ENCODE assay signal across 16 cellular contexts in genomic region chr2:119818792-119819191, GRCh38. TPM values are rescaled to one million over a fixed set of nuclear protein-coding genes. Genes with fewer than 3 reads are reported as not detected.
DNase-seq lines count a peak whose midpoint lies in the region; ATAC-seq, FAIRE-seq and TF ChIP-seq lines count a peak whose summit lies in the region.
"Had no signal": no experiment of that assay in that cellular context is flagged by ENCODE, and none has a peak within 500 bp of the region (broad histone marks: within the 10 kb centered on the region; RNA-seq: fewer than 3 reads in every experiment).

No MANE protein-coding gene starts in this region.

- peaks cover 58% of the 10 kb centered on the region for H3K36me3 Mint-ChIP-seq in CD4-positive, alpha-beta T cell (ENCODE audit: low read depth)
- H3K36me3 Mint-ChIP-seq in CD8-positive, alpha-beta T cell: peaks cover 50% of the 10 kb centered on the region
- peaks cover 11 to 45% (median 39%) of the 10 kb centered on the region in 5 donors for H3K36me3 Mint-ChIP-seq in naive thymus-derived CD4-positive, alpha-beta T cell
- peaks cover 33% of the 10 kb centered on the region for H3K36me3 Mint-ChIP-seq in activated T-helper 17 cell treated with anti-CD3 and anti-CD28 coated beads, Interleukin-2, amount 50 U/mL, for 72 hours (ENCODE audit: low read depth)

- CTCF ChIA-PET in CD4-positive, alpha-beta T cell (lab: Charles Lee): interaction anchor here (0.6 to 1.5 kb wide), 4 partner anchors 16 to 65 kb away, joined by 3 to 4 read pairs (median 3); no protein-coding TSS in a partner anchor
- CTCF ChIA-PET in CD8-positive, alpha-beta T cell (lab: Charles Lee): interaction anchor here (0.6 to 3.7 kb wide), 5 partner anchors 26 to 116 kb away, joined by 3 to 27 read pairs (median 3); no protein-coding TSS in a partner anchor
- CTCF ChIA-PET in naive thymus-derived CD4-positive, alpha-beta T cell (lab: Charles Lee): interaction anchor here (0.5 to 9.0 kb wide), 8 partner anchors 16 to 356 kb away, joined by 3 to 88 read pairs (median 3); no protein-coding TSS in a partner anchor

- H3K4me3 ChIP-seq in CD8-positive, alpha-beta T cell (ENCODE audit: low read depth, low read length): no peak overlapping the region
- H3K4me3 ChIP-seq in naive thymus-derived CD4-positive, alpha-beta T cell (ENCODE audit: low read length): no peak overlapping the region
- H3K4me3 ChIP-seq in heart right ventricle: no peak overlapping the region
- H3K4me3 ChIP-seq: A549, GM12878, HAP-1 had no signal

- POLR2A ChIA-PET in CD4-positive, alpha-beta T cell (lab: Charles Lee): interaction anchor here (1.3 to 1.5 kb wide), 2 partner anchors 46 to 140 kb away, joined by 3 to 4 read pairs; partner anchors contain the start of gene TMEM177
- POLR2A ChIA-PET in CD8-positive, alpha-beta T cell (lab: Charles Lee): interaction anchor here (1.2 kb wide), 1 partner anchor 9 kb away, joined by 4 read pairs; no protein-coding TSS in a partner anchor
- POLR2A ChIA-PET in naive thymus-derived CD4-positive, alpha-beta T cell (lab: Charles Lee): interaction anchor here (1.8 kb wide), 1 partner anchor 59 kb away, joined by 16 read pairs; the partner anchor contains the start of gene PTPN4

- H3K4me1 Mint-ChIP-seq in CD4-positive, alpha-beta T cell (ENCODE audit: low read depth): peaks cover 56% of the 10 kb centered on the region
- H3K4me1 Mint-ChIP-seq in CD8-positive, alpha-beta T cell (ENCODE audit: low read depth): peaks cover 53% of the 10 kb centered on the region
- peaks cover 14 to 76% (median 57%) of the 10 kb centered on the region in 7 donors for H3K4me1 Mint-ChIP-seq in naive thymus-derived CD4-positive, alpha-beta T cell
- H3K4me1 Mint-ChIP-seq in activated T-helper 17 cell treated with anti-CD3 and anti-CD28 coated beads, Interleukin-2, amount 50 U/mL, for 72 hours: peaks cover 22% of the 10 kb centered on the region

- no peaks in the 10 kb centered on the region for H3K27me3 ChIP-seq in CD4-positive, alpha-beta T cell (ENCODE audit: control insufficient read depth, insufficient read depth, low read length)
- H3K27me3 ChIP-seq in CD8-positive, alpha-beta T cell (ENCODE audit: insufficient read depth, low read length): no peaks in the 10 kb centered on the region
- H3K27me3 ChIP-seq in naive thymus-derived CD4-positive, alpha-beta T cell (ENCODE audit: control insufficient read depth in 2 of 2, insufficient read depth in 2 of 2, low read length in 2 of 2): no peaks in the 10 kb centered on the region
- H3K27me3 ChIP-seq in heart right ventricle: no peaks in the 10 kb centered on the region
- H3K27me3 ChIP-seq: BE2C had no signal

- no peak for FAIRE-seq in GM12891 (lab: Jason Lieb, UNC)
- FAIRE-seq: A549, GM12878, H1, HTR-8/SVneo had no signal

- intact Hi-C loops in CD4-positive, alpha-beta T cell (cut with DNase I, micrococcal nuclease): no loop called here
- intact Hi-C loops in CD8-positive, alpha-beta T cell (cut with DNase I, micrococcal nuclease): no loop called here
- intact Hi-C loops in naive thymus-derived CD4-positive, alpha-beta T cell (cut with micrococcal nuclease): loop anchor here in 1 of 2 donors (10.0 kb wide), 1 partner anchor 1794 kb away; no protein-coding TSS in a partner anchor
- intact Hi-C loops in heart right ventricle (cut with DNase I): loop anchor here in 2 of 10 donors (5.0 kb wide), 2 partner anchors 56 to 116 kb away; no protein-coding TSS in a partner anchor

- H3K27me3 Mint-ChIP-seq in CD4-positive, alpha-beta T cell: no peaks in the 10 kb centered on the region
- H3K27me3 Mint-ChIP-seq in CD8-positive, alpha-beta T cell (ENCODE audit: low read depth): no peaks in the 10 kb centered on the region
- H3K27me3 Mint-ChIP-seq in naive thymus-derived CD4-positive, alpha-beta T cell: no peaks in the 10 kb centered on the region
- H3K27me3 Mint-ChIP-seq in activated T-helper 17 cell treated with anti-CD3 and anti-CD28 coated beads, Interleukin-2, amount 50 U/mL, for 72 hours: no peaks in the 10 kb centered on the region

- H3K9me3 Mint-ChIP-seq in CD4-positive, alpha-beta T cell: peaks cover 3% of the 10 kb centered on the region
- H3K9me3 Mint-ChIP-seq in CD8-positive, alpha-beta T cell: peaks cover 7% of the 10 kb centered on the region
- peaks cover 0 to 23% (median 10%) of the 10 kb centered on the region in 11 donors for H3K9me3 Mint-ChIP-seq in naive thymus-derived CD4-positive, alpha-beta T cell
- H3K9me3 Mint-ChIP-seq in activated T-helper 17 cell treated with anti-CD3 and anti-CD28 coated beads, Interleukin-2, amount 50 U/mL, for 72 hours: peaks cover 8% of the 10 kb centered on the region

- H3K36me3 ChIP-seq in CD8-positive, alpha-beta T cell (ENCODE audit: insufficient read depth, low read length): no peaks in the 10 kb centered on the region
- H3K36me3 ChIP-seq in naive thymus-derived CD4-positive, alpha-beta T cell (ENCODE audit: control insufficient read depth in 2 of 3, insufficient read depth in 3 of 3, low read length in 3 of 3): peaks cover 0 to 4% (median 0%) of the 10 kb centered on the region in 3 experiments
- peaks cover 0 to under 1% (median 0%) of the 10 kb centered on the region in 9 donors for H3K36me3 ChIP-seq in heart right ventricle
- H3K36me3 ChIP-seq: BE2C, HAP-1 had no signal

- H3K27ac ChIP-seq in CD4-positive, alpha-beta T cell (ENCODE audit: low read depth, low read length): no peak overlapping the region
- no peak overlapping the region for H3K27ac ChIP-seq in CD8-positive, alpha-beta T cell (ENCODE audit: low read depth, low read length)
- no peak overlapping the region for H3K27ac ChIP-seq in naive thymus-derived CD4-positive, alpha-beta T cell (ENCODE audit: low read depth, low read length)
- no peak overlapping the region for H3K27ac ChIP-seq in heart right ventricle
- H3K27ac ChIP-seq: A549, C4-2B had no signal

- H3K27ac Mint-ChIP-seq in CD4-positive, alpha-beta T cell: peak overlapping the region; percentile 56
- H3K27ac Mint-ChIP-seq in CD8-positive, alpha-beta T cell: peak overlapping the region; percentile 64
- H3K27ac Mint-ChIP-seq in naive thymus-derived CD4-positive, alpha-beta T cell: peak overlapping the region in 7 of 9 donors; percentile 2 to 81 (median 48)
- no peak overlapping the region for H3K27ac Mint-ChIP-seq in activated T-helper 17 cell treated with anti-CD3 and anti-CD28 coated beads, Interleukin-2, amount 50 U/mL, for 72 hours

- 97 to 98% methylated on average over 2 of the region's 2 CpGs for WGBS in heart right ventricle, 2 donors

- no peak for ATAC-seq in CD4-positive, alpha-beta T cell (ENCODE audit: poor library complexity)
- no peak for ATAC-seq in CD8-positive, alpha-beta T cell
- ATAC-seq in left lobe of liver: peak; percentile 83
- ATAC-seq in naive thymus-derived CD4-positive, alpha-beta T cell: no peak
- no peak for ATAC-seq in HG03565 (IDR thresholded peaks at IDR 0.05; ENCODE audit: unreplicated experiment)
- ATAC-seq in activated T-helper 17 cell treated with anti-CD3 and anti-CD28 coated beads, Interleukin-2, amount 50 U/mL, for 72 hours (replicated peaks): no peak
- ATAC-seq in heart right ventricle: no peak
- ATAC-seq: A549, GM12878 had no signal

- TF ChIP-seq CTCF in CD4-positive, alpha-beta T cell (IDR thresholded peaks at IDR 0.05): no peak
- TF ChIP-seq CTCF in CD8-positive, alpha-beta T cell (IDR thresholded peaks at IDR 0.05): no peak
- TF ChIP-seq CTCF in heart right ventricle (IDR thresholded peaks at IDR 0.05): no peak

- peaks cover 13% of the 10 kb centered on the region for H3K4me1 ChIP-seq in CD8-positive, alpha-beta T cell (ENCODE audit: insufficient read depth, low read length)
- H3K4me1 ChIP-seq in naive thymus-derived CD4-positive, alpha-beta T cell (ENCODE audit: control insufficient read depth in 2 of 2, insufficient read depth in 2 of 2, low read length in 2 of 2): peaks cover 0 to 5% of the 10 kb centered on the region in 2 donors
- peaks cover 0 to 29% (median 11%) of the 10 kb centered on the region in 9 donors for H3K4me1 ChIP-seq in heart right ventricle
- H3K4me1 ChIP-seq: BE2C had no signal

- no peak overlapping the region for H3K4me3 Mint-ChIP-seq in CD4-positive, alpha-beta T cell
- H3K4me3 Mint-ChIP-seq in CD8-positive, alpha-beta T cell: no peak overlapping the region
- no peak overlapping the region for H3K4me3 Mint-ChIP-seq in naive thymus-derived CD4-positive, alpha-beta T cell
- H3K4me3 Mint-ChIP-seq in activated T-helper 17 cell treated with anti-CD3 and anti-CD28 coated beads, Interleukin-2, amount 50 U/mL, for 72 hours: no peak overlapping the region

- no peak for DNase-seq in CD4-positive, alpha-beta T cell
- no peak for DNase-seq in CD8-positive, alpha-beta T cell
- DNase-seq in left lobe of liver (ENCODE audit: low spot score) (no peak), GM12891 (ENCODE audit: insufficient read length, low spot score) (no peak), heart right ventricle (no peak)
- no peak for DNase-seq in naive thymus-derived CD4-positive, alpha-beta T cell
- DNase-seq: BE2C, DMS79 had no signal

- no peaks in the 10 kb centered on the region for H3K9me3 ChIP-seq in CD4-positive, alpha-beta T cell (ENCODE audit: control insufficient read depth, low read length)
- no peaks in the 10 kb centered on the region for H3K9me3 ChIP-seq in CD8-positive, alpha-beta T cell (ENCODE audit: low read length)
- no peaks in the 10 kb centered on the region for H3K9me3 ChIP-seq in naive thymus-derived CD4-positive, alpha-beta T cell (ENCODE audit: control insufficient read depth in 2 of 3, low read length in 3 of 3)
- H3K9me3 ChIP-seq in heart right ventricle: peaks cover 0 to 11% (median 0%) of the 10 kb centered on the region in 11 donors
- H3K9me3 ChIP-seq: BE2C, HAP-1 had no signal

- no peak for TF ChIP-seq POLR2A in GM12891 (IDR thresholded peaks at IDR 0.05; ENCODE audit: low read depth, low read length)

TF ChIP-seq in GM12891, 5 proteins besides CTCF, POLR2A, EP300 and RAD21:
- TF ChIP-seq SPI1 (IDR thresholded peaks at IDR 0.05; ENCODE audit: low read depth, low read length): no peak
- TF ChIP-seq POU2F2 (IDR thresholded peaks at IDR 0.05; ENCODE audit: low read depth, low read length): no peak
- no peak for TF ChIP-seq TAF1 (IDR thresholded peaks at IDR 0.05; ENCODE audit: low read depth, low read length)
- TF ChIP-seq POLR2AphosphoS5 (IDR thresholded peaks at IDR 0.05; ENCODE audit: low read depth, low read length): no peak
- TF ChIP-seq PAX5 (IDR thresholded peaks at IDR 0.05; ENCODE audit: insufficient read depth, low read length, severe bottlenecking): no peak

RNA-seq across cellular contexts. Expression of gene PTPN4, which starts 59.1 kb away (rescaled TPM):
- 100 to 1,000 TPM in 1 of 2 experiments, 10 to 100 TPM in 1; 96.9 to 102 TPM for total RNA-seq in CD4-positive, alpha-beta T cell
- total RNA-seq in CD8-positive, alpha-beta T cell: 100 to 1,000 TPM; 104 to 105 TPM
- total RNA-seq in left lobe of liver (22.4 TPM), heart right ventricle (10 to 100 TPM; 25.9 to 56.1 (median 49.8) TPM)
- total RNA-seq in naive thymus-derived CD4-positive, alpha-beta T cell: 100 to 1,000 TPM in 3 of 5 experiments, 10 to 100 TPM in 2; 59.9 to 122 (median 104) TPM
- 10 to 100 TPM; 48.9 to 50.1 TPM for polyA plus RNA-seq in naive thymus-derived CD4-positive, alpha-beta T cell
- total RNA-seq in activated T-helper 17 cell treated with anti-CD3 and anti-CD28 coated beads, Interleukin-2, amount 50 U/mL, for 72 hours: 10 to 100 TPM; 34.9 to 49.4 TPM
- polyA plus RNA-seq in GM12891 (2012; ENCODE audit: low read depth, missing spikeins): 6.3 TPM
- polyA plus RNA-seq in heart right ventricle: 1 to 10 TPM; 2.5 to 3.7 TPM
